ENCODE assay signal across 8 cellular contexts in genomic region chr4:75673027-75673958, GRCh38. TPM values are rescaled to one million over a fixed set of nuclear protein-coding genes. Genes with fewer than 3 reads are reported as not detected.
DNase-seq lines count a peak whose midpoint lies in the region; ATAC-seq lines count a peak whose summit lies in the region.

Gene G3BP2 (minus strand): TSS chr4:75673411. CDS start chr4:75662025, 11,386 bp downstream.

- H3K4me1 ChIP-seq in effector memory CD4-positive, alpha-beta T cell (ENCODE audit: control insufficient read depth, insufficient read depth, low read length, poor library complexity, severe bottlenecking), result peaks cover 21% of the 10 kb centered on the region

- peak within 1 kb of the TSS; percentile 100 for H3K4me3 ChIP-seq in effector memory CD4-positive, alpha-beta T cell (ENCODE audit: insufficient read depth, low read depth, low read length, poor library complexity, severe bottlenecking)

- DNase-seq in COLO668 (lab: John Stamatoyannopoulos, UW; ENCODE audit: unreplicated experiment) (peak; percentile 98), HT1080 (ENCODE audit: low read depth) (peak; percentile 97), NOMO-1 treated with DMSO at 0.1 percent for 48 hours (lab: John Stamatoyannopoulos, UW; ENCODE audit: unreplicated experiment) (peak; percentile 98), lung microvascular endothelial cell (ENCODE audit: low read depth in 2 of 2) (peak; percentile 98 to 99)
- DNase-seq in activated CD8-positive, alpha-beta memory T cell treated with anti-CD3 and anti-CD28 coated beads for 4 hours (ENCODE audit: low read depth in 2 of 2), result peak; percentile 95 to 98
- DNase-seq in effector memory CD4-positive, alpha-beta T cell, result peak; percentile 96 to 98 (median 97)
- peak; percentile 91 to 96 (median 94) for DNase-seq in stimulated activated CD4-positive, alpha-beta T cell treated with anti-CD3 and anti-CD28 coated beads, TNF-alpha, amount 100 ng/mL, for 48 hours (ENCODE audit: low read depth in 3 of 3)

- ATAC-seq in GM21360 (IDR thresholded peaks at IDR 0.05; ENCODE audit: unreplicated experiment), result peak; percentile 88

- no peaks in the 10 kb centered on the region for H3K9me3 ChIP-seq in effector memory CD4-positive, alpha-beta T cell (ENCODE audit: control insufficient read depth, low read length)

- H3K27ac ChIP-seq in effector memory CD4-positive, alpha-beta T cell (ENCODE audit: insufficient read depth, low read length, poor library complexity, severe bottlenecking), result peak within 1 kb of the TSS; percentile 99

- peaks cover 6% of the 10 kb centered on the region for H3K36me3 ChIP-seq in effector memory CD4-positive, alpha-beta T cell (ENCODE audit: control insufficient read depth, insufficient read depth, low read length)

- no peaks in the 10 kb centered on the region for H3K27me3 ChIP-seq in effector memory CD4-positive, alpha-beta T cell (replicated peaks; ENCODE audit: control insufficient read depth, insufficient read depth, low read length, poor library complexity, severe bottlenecking)

RNA-seq across cellular contexts. Expression of gene G3BP2, which starts in this region (rescaled TPM):
- 86.0 and 115 TPM in 2 replicates for total RNA-seq in HT1080 (2014; rRNA removed; shearing (Covaris generic))
- polyA plus RNA-seq in HT1080 (2015; cell fraction: cytosol; rRNA removed), result 96.4 and 124 TPM in 2 replicates
- polyA plus RNA-seq in HT1080 (2015; cell fraction: nucleus; rRNA removed), result 153 and 173 TPM in 2 replicates
- 139 and 168 TPM in 2 replicates for total RNA-seq in lung microvascular endothelial cell

Comparison
In these comparisons a context has a peak if more than half of its experiments do, and no peak if none do; other contexts are left out.
1. Peak in every context shown above with its lines: DNase-seq, ATAC-seq, H3K4me3 ChIP-seq and H3K27ac ChIP-seq.